In the genomic region with DNA sequence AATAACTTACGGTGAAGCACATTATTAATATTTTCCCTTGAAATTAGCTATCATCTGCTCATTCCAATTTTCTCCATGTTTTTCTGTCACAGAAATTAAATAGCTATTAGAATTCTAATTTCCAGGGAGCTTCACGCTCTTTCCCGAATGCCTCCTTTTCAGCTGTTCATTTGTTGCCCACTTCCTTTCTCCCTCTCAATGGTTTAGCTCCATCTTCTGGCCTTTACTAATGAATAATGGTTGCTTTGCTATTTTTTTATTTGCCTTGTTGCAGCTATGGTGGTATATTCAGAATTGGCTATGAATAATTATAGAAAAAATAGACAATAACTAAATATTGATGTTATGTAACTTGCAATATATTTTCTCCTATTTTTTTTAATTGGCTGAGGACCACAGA, we compare ENCODE assay signal across 15 cellular contexts.
DNase-seq lines count a peak whose midpoint lies in the region; ATAC-seq and TF ChIP-seq lines count a peak whose summit lies in the region.
"Had no signal": no experiment of that assay in that cellular context is flagged by ENCODE, and none has a peak within 500 bp of the region (broad histone marks: within the 10 kb centered on the region; RNA-seq: fewer than 3 reads in every experiment).

No MANE protein-coding gene starts in this region.

- no peak overlapping the region for H2AK5ac ChIP-seq in mesenchymal stem cell (ENCODE audit: low read length, severe bottlenecking)

- H3K27ac ChIP-seq in brain microvascular endothelial cell (no peak overlapping the region), mesenchymal stem cell (ENCODE audit: low read length, poor library complexity, severe bottlenecking) (no peak overlapping the region)
- H3K27ac ChIP-seq: cardiac muscle cell, parathyroid adenoma had no signal

- DNase-seq in AG10803 (ENCODE audit: low read depth) (peak; percentile 22), HCEC 1CT (peak; percentile 14), brain microvascular endothelial cell (no peak), mesenchymal stem cell (no peak), H4 (ENCODE audit: low spot score) (no peak), Calu3 (no peak)
- DNase-seq in activated CD4-positive, alpha-beta T cell treated with anti-CD3 and anti-CD28 coated beads, Interleukin-2, amount 10 ng/mL, durations not matched to agents 24 days and 14 days, result no peak
- DNase-seq: activated CD4-positive, CD25-positive, alpha-beta regulatory T cell treated with anti-CD3 and anti-CD28 coated beads, Interleukin-2, amount 50 U/mL, for 72 hours; kidney; NCI-H446 treated with DMSO at 0.1 percent for 48 hours had no signal

- no peak overlapping the region for H3K4me3 Mint-ChIP-seq in Calu3 (ENCODE audit: low read depth, unreplicated experiment)
- H3K4me3 Mint-ChIP-seq in activated CD4-positive, alpha-beta T cell treated with anti-CD3 and anti-CD28 coated beads, Interleukin-2, amount 10 ng/mL, durations not matched to agents 24 days and 14 days, result no peak overlapping the region
- H3K4me3 Mint-ChIP-seq: CD14-positive monocyte had no signal

- CTCF ChIA-PET in Calu3 (lab: Charles Lee), result no interaction called here

- no peak overlapping the region for H3K4ac ChIP-seq in mesenchymal stem cell (ENCODE audit: low read depth in 1 of 2, low read length in 2 of 2)

- H3K36me3 ChIP-seq in brain microvascular endothelial cell (replicated peaks), result no peaks in the 10 kb centered on the region
- H3K36me3 ChIP-seq in mesenchymal stem cell (ENCODE audit: control insufficient read depth in 1 of 2, insufficient read depth in 2 of 2, low read depth in 1 of 2, low read length in 2 of 2), result no peaks in the 10 kb centered on the region
- H3K36me3 ChIP-seq: cardiac muscle cell had no signal

- no peak overlapping the region for H3K4me2 ChIP-seq in mesenchymal stem cell (ENCODE audit: low read length, poor library complexity, severe bottlenecking)

- H2BK120ac ChIP-seq in mesenchymal stem cell (ENCODE audit: low read depth, low read length), result no peak overlapping the region

- no peak overlapping the region for H4K8ac ChIP-seq in mesenchymal stem cell (ENCODE audit: low read length)

- no peaks in the 10 kb centered on the region for H3K27me3 Mint-ChIP-seq in Calu3 (ENCODE audit: unreplicated experiment)
- no peaks in the 10 kb centered on the region for H3K27me3 Mint-ChIP-seq in activated CD4-positive, alpha-beta T cell treated with anti-CD3 and anti-CD28 coated beads, Interleukin-2, amount 10 ng/mL, durations not matched to agents 24 days and 14 days

- no peaks in the 10 kb centered on the region for H3K9me3 ChIP-seq in mesenchymal stem cell (ENCODE audit: control insufficient read depth, low read length)

- H2BK5ac ChIP-seq in mesenchymal stem cell (ENCODE audit: low read depth, low read length, poor library complexity, severe bottlenecking), result no peak overlapping the region

- H3K27me3 ChIP-seq in brain microvascular endothelial cell (replicated peaks) (no peaks in the 10 kb centered on the region), mesenchymal stem cell (ENCODE audit: control insufficient read depth in 1 of 2, insufficient read depth in 1 of 2, low read length in 2 of 2) (no peaks in the 10 kb centered on the region)
- H3K27me3 ChIP-seq: cardiac muscle cell had no signal

- no peak overlapping the region for H2BK12ac ChIP-seq in mesenchymal stem cell (ENCODE audit: low read length in 2 of 2)

- no peak overlapping the region for H2BK15ac ChIP-seq in mesenchymal stem cell (ENCODE audit: low read depth, poor library complexity, severe bottlenecking)

- H3K27ac Mint-ChIP-seq in Calu3 (ENCODE audit: unreplicated experiment), result no peak overlapping the region
- no peak overlapping the region for H3K27ac Mint-ChIP-seq in activated CD4-positive, alpha-beta T cell treated with anti-CD3 and anti-CD28 coated beads, Interleukin-2, amount 10 ng/mL, durations not matched to agents 24 days and 14 days
- H3K27ac Mint-ChIP-seq: activated naive CD4-positive, alpha-beta T cell treated with anti-CD3 and anti-CD28 coated beads, Interleukin-2, amount 50 U/mL, for 72 hours; CD14-positive monocyte had no signal

- H3K9me3 Mint-ChIP-seq in Calu3 (ENCODE audit: low read depth, unreplicated experiment), result no peaks in the 10 kb centered on the region
- H3K9me3 Mint-ChIP-seq in activated CD4-positive, alpha-beta T cell treated with anti-CD3 and anti-CD28 coated beads, Interleukin-2, amount 10 ng/mL, durations not matched to agents 24 days and 14 days, result no peaks in the 10 kb centered on the region

- no peak overlapping the region for H4K91ac ChIP-seq in mesenchymal stem cell (ENCODE audit: low read length)

- H3K18ac ChIP-seq in mesenchymal stem cell (ENCODE audit: low read depth in 1 of 2, low read length in 2 of 2), result no peak overlapping the region

- peak; percentile 41 for TF ChIP-seq CTCF in AG10803 (conservative IDR thresholded peaks at IDR 0.05; ENCODE audit: low read length)
- TF ChIP-seq CTCF in brain microvascular endothelial cell (IDR thresholded peaks at IDR 0.05; ENCODE audit: low read depth, low read length, missing control alignments), result peak; percentile 12
- no peak for TF ChIP-seq CTCF in Calu3 (IDR thresholded peaks at IDR 0.05; ENCODE audit: unreplicated experiment)

- no peak overlapping the region for H3K14ac ChIP-seq in mesenchymal stem cell (ENCODE audit: low read length in 2 of 2)

- H3K4me1 ChIP-seq in mesenchymal stem cell (ENCODE audit: control insufficient read depth, insufficient read depth, low read depth, low read length), result no peaks in the 10 kb centered on the region
- H3K4me1 ChIP-seq: parathyroid adenoma had no signal

- intact Hi-C loops in Calu3 (cut with micrococcal nuclease; ENCODE audit: unreplicated experiment), result no loop called here
- intact Hi-C loops in activated CD4-positive, alpha-beta T cell treated with anti-CD3 and anti-CD28 coated beads, Interleukin-2, amount 10 ng/mL, durations not matched to agents 24 days and 14 days (cut with micrococcal nuclease), result no loop called here

- H3K23ac ChIP-seq in mesenchymal stem cell (ENCODE audit: low read length in 2 of 2), result no peak overlapping the region

- no peaks in the 10 kb centered on the region for H3K36me3 Mint-ChIP-seq in Calu3 (ENCODE audit: insufficient read depth, unreplicated experiment)
- no peaks in the 10 kb centered on the region for H3K36me3 Mint-ChIP-seq in activated CD4-positive, alpha-beta T cell treated with anti-CD3 and anti-CD28 coated beads, Interleukin-2, amount 10 ng/mL, durations not matched to agents 24 days and 14 days (ENCODE audit: low read depth)
- H3K36me3 Mint-ChIP-seq: activated naive CD4-positive, alpha-beta T cell treated with anti-CD3 and anti-CD28 coated beads, Interleukin-2, amount 50 U/mL, for 72 hours; CD14-positive monocyte had no signal

- in situ Hi-C loops in brain microvascular endothelial cell (cut with HindIII; ENCODE audit: low pct_ligation_motif_present, low sequenced_read_pairs), result no loop called here

- no peaks in the 10 kb centered on the region for H3K4me1 Mint-ChIP-seq in Calu3 (ENCODE audit: low read depth, unreplicated experiment)
- no peaks in the 10 kb centered on the region for H3K4me1 Mint-ChIP-seq in activated CD4-positive, alpha-beta T cell treated with anti-CD3 and anti-CD28 coated beads, Interleukin-2, amount 10 ng/mL, durations not matched to agents 24 days and 14 days
- H3K4me1 Mint-ChIP-seq: CD14-positive monocyte had no signal

- BruUV-seq in Calu3 (replicated peaks; lab: Mats Ljungman, UMichigan), result no TSS peak

- ATAC-seq in GM18502 (IDR thresholded peaks at IDR 0.05; ENCODE audit: poor library complexity, unreplicated experiment), result no peak
- ATAC-seq: activated naive CD4-positive, alpha-beta T cell treated with anti-CD3 and anti-CD28 coated beads, Interleukin-2, amount 50 U/mL, for 72 hours had no signal

- H3K4me3 ChIP-seq in AG10803 (ENCODE audit: low read length) (no peak overlapping the region), brain microvascular endothelial cell (ENCODE audit: low read depth, low read length) (no peak overlapping the region), mesenchymal stem cell (ENCODE audit: insufficient read depth in 1 of 2, low read depth in 1 of 2, low read length in 2 of 2) (peak overlapping the region in 1 of 2 experiments; percentile 43)
- H3K4me3 ChIP-seq: cardiac muscle cell had no signal

- 82% methylated on average over 3 of the region's 3 CpGs for WGBS in mesenchymal stem cell

- H3K9ac ChIP-seq in mesenchymal stem cell (ENCODE audit: low read length), result peak overlapping the region; percentile 68
- H3K9ac ChIP-seq: parathyroid adenoma had no signal

- H2AFZ ChIP-seq in mesenchymal stem cell (ENCODE audit: low read depth, low read length), result no peak overlapping the region
- H2AFZ ChIP-seq: parathyroid adenoma had no signal

- H3K79me1 ChIP-seq in mesenchymal stem cell (replicated peaks; ENCODE audit: low read length, poor library complexity, severe bottlenecking), result no peaks in the 10 kb centered on the region

Comparison
In these comparisons a context has a peak if more than half of its experiments do, and no peak if none do; other contexts are left out.
1. DNase-seq: peak in AG10803 (single experiment) and HCEC 1CT (single experiment); none in brain microvascular endothelial cell (single experiment), mesenchymal stem cell (single experiment), H4 (single experiment), Calu3 (single experiment) and activated CD4-positive, alpha-beta T cell treated with anti-CD3 and anti-CD28 coated beads, Interleukin-2, amount 10 ng/mL, durations not matched to agents 24 days and 14 days (single experiment).